1 cellular context compared by ENCODE assay signal in genomic region chr9:3528466-3528865, GRCh38.
TF ChIP-seq lines count a peak whose summit lies in the region.

No MANE protein-coding gene starts in this region.

TF ChIP-seq in K562, 482 proteins besides CTCF, POLR2A, EP300 and RAD21 (continued from another document and continues in another):
- TF ChIP-seq ZNF639 (CRISPR knock-in tag; conservative IDR thresholded peaks at IDR 0.05 in 1 of 2, IDR thresholded peaks at IDR 0.05 in 1 of 2) = no peak
- TF ChIP-seq SRSF3 (IDR thresholded peaks at IDR 0.05; ENCODE audit: insufficient read depth, low read length) = no peak
- TF ChIP-seq SRSF7 (optimal IDR thresholded peaks at IDR 0.05; ENCODE audit: low read depth, low read length) = no peak
- no peak for TF ChIP-seq CEBPG (CRISPR knock-in tag; IDR thresholded peaks at IDR 0.05)
- no peak for TF ChIP-seq CEBPG (tag; conservative IDR thresholded peaks at IDR 0.05 in 1 of 2, IDR thresholded peaks at IDR 0.05 in 1 of 2)
- no peak for TF ChIP-seq NR2F6 (CRISPR knock-in tag; IDR thresholded peaks at IDR 0.05)
- TF ChIP-seq ZNF134 (CRISPR knock-in tag; conservative IDR thresholded peaks at IDR 0.05) = no peak
- no peak for TF ChIP-seq NCOR1 (IDR thresholded peaks at IDR 0.05)
- TF ChIP-seq EGR1 (conservative IDR thresholded peaks at IDR 0.05) = no peak
- TF ChIP-seq GTF2B (IDR thresholded peaks at IDR 0.05; ENCODE audit: extremely low read depth, insufficient read length) = peak; percentile 19
- TF ChIP-seq TBP (optimal IDR thresholded peaks at IDR 0.05; ENCODE audit: low read depth, low read length) = peak; percentile 69
- TF ChIP-seq ETV5 (CRISPR knock-in tag; IDR thresholded peaks at IDR 0.05; ENCODE audit: low read depth) = no peak
- TF ChIP-seq ETV6 (IDR thresholded peaks at IDR 0.05; ENCODE audit: borderline replicate concordance in 1 of 2, low read depth in 2 of 2, low read length in 1 of 2) = no peak
- TF ChIP-seq ETV6 (CRISPR knock-in tag; IDR thresholded peaks at IDR 0.05; ENCODE audit: borderline replicate concordance) = no peak
- 0 out of 2 replicates have a peak, but pooled peaks have one; percentile 9 for TF ChIP-seq BHLHE40 (IDR thresholded peaks at IDR 0.05; ENCODE audit: low read length)
- no peak for TF ChIP-seq CXXC5 (CRISPR knock-in tag; IDR thresholded peaks at IDR 0.05)
- no peak for TF ChIP-seq ZNF263 (CRISPR knock-in tag; IDR thresholded peaks at IDR 0.05; ENCODE audit: borderline replicate concordance)
- TF ChIP-seq POLR2G (IDR thresholded peaks at IDR 0.05; ENCODE audit: low read depth, low read length) = no peak
- TF ChIP-seq CBX3 (IDR thresholded peaks at IDR 0.05; ENCODE audit: borderline replicate concordance in 1 of 2, low read length in 2 of 2) = no peak
- no peak for TF ChIP-seq ZBTB40 (IDR thresholded peaks at IDR 0.05)
- TF ChIP-seq ZBTB40 (CRISPR knock-in tag; IDR thresholded peaks at IDR 0.05) = no peak
- TF ChIP-seq CREB5 (CRISPR knock-in tag; IDR thresholded peaks at IDR 0.05) = no peak
- no peak for TF ChIP-seq ZNF143 (CRISPR knock-in tag; IDR thresholded peaks at IDR 0.05)
- TF ChIP-seq PHF20 (IDR thresholded peaks at IDR 0.05; ENCODE audit: partially characterized antibody) = no peak
- TF ChIP-seq ZNF232 (CRISPR knock-in tag; IDR thresholded peaks at IDR 0.05) = no peak
- peak; percentile 24; the same call in 1 of the 2 replicates for TF ChIP-seq GABPA (tag; conservative IDR thresholded peaks at IDR 0.05; ENCODE audit: low read depth)
- TF ChIP-seq TAF9B (IDR thresholded peaks at IDR 0.05; ENCODE audit: partially characterized antibody) = peak; percentile 44
- no peak for TF ChIP-seq PATZ1 (CRISPR knock-in tag; IDR thresholded peaks at IDR 0.05; ENCODE audit: borderline replicate concordance)
- no peak for TF ChIP-seq ZBTB17 (CRISPR knock-in tag; IDR thresholded peaks at IDR 0.05)
- TF ChIP-seq NR3C1 (CRISPR knock-in tag; IDR thresholded peaks at IDR 0.05) = no peak
- TF ChIP-seq ZNF280B (CRISPR knock-in tag; IDR thresholded peaks at IDR 0.05) = no peak
- 0 out of 2 replicates have a peak, but pooled peaks have one; percentile 17 for TF ChIP-seq TAF7 (tag; IDR thresholded peaks at IDR 0.05)
- no peak for TF ChIP-seq CREM (IDR thresholded peaks at IDR 0.05; ENCODE audit: low read depth)
- TF ChIP-seq MEF2A (IDR thresholded peaks at IDR 0.05; ENCODE audit: control insufficient read depth, low read depth, low read length) = no peak
- TF ChIP-seq PRDM10 (IDR thresholded peaks at IDR 0.05; ENCODE audit: partially characterized antibody) = peak; percentile 78
- TF ChIP-seq CBFA2T3 (IDR thresholded peaks at IDR 0.05) = no peak
- TF ChIP-seq HEY1 (CRISPR knock-in tag; IDR thresholded peaks at IDR 0.05; ENCODE audit: borderline replicate concordance) = no peak
- no peak for TF ChIP-seq BCLAF1 (IDR thresholded peaks at IDR 0.05; ENCODE audit: borderline replicate concordance in 1 of 2, control insufficient read depth in 1 of 2, low read depth in 2 of 2, low read length in 1 of 2)
